In the genomic region with DNA sequence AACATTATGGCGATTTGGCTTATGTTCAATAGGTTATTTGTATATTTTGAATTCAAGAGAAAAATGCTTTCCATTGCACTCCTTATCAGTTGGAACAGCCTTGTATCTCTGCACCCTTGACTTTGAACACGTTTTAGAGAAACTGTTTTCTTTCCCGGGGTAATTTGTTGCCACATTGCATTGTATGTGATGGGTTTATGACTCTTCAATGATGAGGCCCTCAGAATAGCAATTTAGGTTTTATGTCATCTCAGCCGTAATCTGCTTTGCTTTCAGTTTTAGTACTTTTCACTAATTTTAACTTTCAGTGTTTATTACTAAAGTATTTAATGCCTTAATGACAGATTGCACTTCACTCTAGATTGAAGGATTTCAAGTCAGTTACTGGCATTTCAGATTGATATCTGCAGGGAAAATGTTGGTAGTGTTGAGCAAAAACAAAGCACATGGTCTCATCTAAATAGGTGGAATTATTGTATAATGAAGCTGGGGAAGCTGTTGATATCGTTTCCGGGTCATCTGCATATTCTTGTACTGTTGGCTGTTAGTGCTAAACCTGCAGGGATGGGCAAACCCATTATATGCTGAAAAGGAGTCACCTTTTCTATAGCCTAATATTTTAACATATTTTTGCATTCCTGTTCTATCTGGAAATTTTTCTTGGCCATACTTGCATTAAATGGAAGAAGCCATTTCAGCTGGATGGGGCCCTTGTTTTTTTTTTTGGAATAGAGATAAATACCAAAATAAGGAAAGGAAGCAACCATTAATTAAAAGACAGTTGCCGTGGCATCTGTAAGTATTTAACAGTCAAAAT, we compare ENCODE assay signal across 7 cellular contexts. TPM values are rescaled to one million over a fixed set of nuclear protein-coding genes. Genes with fewer than 3 reads are reported as not detected.
DNase-seq lines count a peak whose midpoint lies in the region; ATAC-seq and TF ChIP-seq lines count a peak whose summit lies in the region.

No MANE protein-coding gene starts in this region.

- peak overlapping the region; percentile 82 for H3K4me2 ChIP-seq in OCI-LY3 (ENCODE audit: low read length)
- H3K4me2 ChIP-seq in neuronal stem cell (ENCODE audit: insufficient read depth, low read length, poor library complexity, severe bottlenecking), result peak overlapping the region; percentile 48

- H2AFZ ChIP-seq in OCI-LY3 (ENCODE audit: low read depth, low read length) (no peak overlapping the region), neuronal stem cell (ENCODE audit: low read length) (no peak overlapping the region)

- H3K4me1 ChIP-seq in OCI-LY3 (ENCODE audit: low read length), result peaks cover 19% of the 10 kb centered on the region
- H3K4me1 ChIP-seq in ectodermal cell (ENCODE audit: control insufficient read depth, insufficient read depth, low read length), result no peaks in the 10 kb centered on the region
- H3K4me1 ChIP-seq in neuronal stem cell (ENCODE audit: control insufficient read depth in 2 of 2, insufficient read depth in 1 of 2, low read depth in 1 of 2, low read length in 2 of 2), result peaks cover 2 to 11% of the 10 kb centered on the region in 2 donors

- H4K91ac ChIP-seq in neuronal stem cell (ENCODE audit: low read depth, low read length, poor library complexity), result no peak overlapping the region

- peaks cover 66% of the 10 kb centered on the region for H4K20me1 ChIP-seq in OCI-LY3 (ENCODE audit: insufficient read depth, low read length)

- no peak overlapping the region for H2BK5ac ChIP-seq in neuronal stem cell (ENCODE audit: low read length)

- TF ChIP-seq CTCF in GM13977 (IDR thresholded peaks at IDR 0.05; ENCODE audit: extremely low read depth, insufficient read depth, missing control alignments) (no peak), OCI-LY3 (IDR thresholded peaks at IDR 0.05; ENCODE audit: low read depth, low read length) (no peak)

- H3K9me3 ChIP-seq in OCI-LY3 (ENCODE audit: insufficient read depth, low read length), result no peaks in the 10 kb centered on the region
- H3K9me3 ChIP-seq in ectodermal cell (ENCODE audit: control insufficient read depth, low read length), result no peaks in the 10 kb centered on the region
- H3K9me3 ChIP-seq in neuronal stem cell (replicated peaks in 1 of 2; ENCODE audit: control insufficient read depth in 2 of 2, insufficient read depth in 1 of 2, low read depth in 1 of 2, low read length in 2 of 2), result no peaks in the 10 kb centered on the region

- ATAC-seq in GM18870 (IDR thresholded peaks at IDR 0.05; ENCODE audit: unreplicated experiment) (no peak), HG03520 (IDR thresholded peaks at IDR 0.05; ENCODE audit: unreplicated experiment) (no peak), HG02571 (IDR thresholded peaks at IDR 0.05; ENCODE audit: unreplicated experiment) (no peak)

- no peak overlapping the region for H3K18ac ChIP-seq in neuronal stem cell (ENCODE audit: low read length)

- 35 to 47% methylated on average over 5 to 7 of the region's 7 CpGs for WGBS in ectodermal cell, 2 experiments
- WGBS in neuronal stem cell (ENCODE audit: extremely low coverage in 2 of 2, insufficient read length in 2 of 2, insufficient replicate concordance in 1 of 2), 2 donors, result no CpG with 5 or more reads among the region's 7 CpGs

- no peak overlapping the region for H2AK5ac ChIP-seq in neuronal stem cell (ENCODE audit: low read depth, low read length)

- H3K4me3 ChIP-seq in OCI-LY3 (ENCODE audit: low read length), result peak overlapping the region; percentile 89
- H3K4me3 ChIP-seq in ectodermal cell (ENCODE audit: insufficient read depth, low read depth, low read length), result peak overlapping the region; percentile 76
- peak overlapping the region in 1 of 2 donors; percentile 98 for H3K4me3 ChIP-seq in neuronal stem cell (ENCODE audit: low read length in 2 of 2)

- peak; percentile 61 for DNase-seq in GM13977 (ENCODE audit: low spot score)
- no peak for DNase-seq in neuronal stem cell (ENCODE audit: low spot score)

- H3K27me3 ChIP-seq in OCI-LY3 (ENCODE audit: low read depth, low read length) (no peaks in the 10 kb centered on the region), ectodermal cell (ENCODE audit: control insufficient read depth, insufficient read depth, low read length, poor library complexity, severe bottlenecking) (no peaks in the 10 kb centered on the region), neuronal stem cell (ENCODE audit: control insufficient read depth in 3 of 3, insufficient read depth in 3 of 3, low read depth in 1 of 3, low read length in 3 of 3) (no peaks in the 10 kb centered on the region)

- H2BK120ac ChIP-seq in neuronal stem cell (ENCODE audit: low read depth, low read length), result no peak overlapping the region

- no peak overlapping the region for H2BK12ac ChIP-seq in neuronal stem cell (ENCODE audit: low read length)

- H2BK15ac ChIP-seq in neuronal stem cell (ENCODE audit: low read length), result no peak overlapping the region

- H3K9ac ChIP-seq in OCI-LY3 (ENCODE audit: low read length) (peak overlapping the region; percentile 91), neuronal stem cell (ENCODE audit: low read depth, low read length, poor library complexity) (no peak overlapping the region)

- H3K36me3 ChIP-seq in OCI-LY3 (replicated peaks; ENCODE audit: low read depth, low read length), result peaks cover 21% of the 10 kb centered on the region
- no peaks in the 10 kb centered on the region for H3K36me3 ChIP-seq in ectodermal cell (ENCODE audit: control insufficient read depth, insufficient read depth, low read length)
- peaks cover 0 to 44% of the 10 kb centered on the region in 2 donors for H3K36me3 ChIP-seq in neuronal stem cell (replicated peaks in 1 of 2; ENCODE audit: control insufficient read depth in 2 of 2, insufficient read depth in 2 of 2, low read length in 2 of 2)

- peaks cover 74% of the 10 kb centered on the region for H3K79me2 ChIP-seq in OCI-LY3 (ENCODE audit: low read length)

- in situ Hi-C loops in GM13977 (cut with MboI; ENCODE audit: low pct_unique_long_range_greater_than_20kb, low sequenced_read_pairs, unreplicated experiment), result no loop called here

- H3K79me1 ChIP-seq in neuronal stem cell (ENCODE audit: low read depth, low read length), result no peaks in the 10 kb centered on the region

- H3K23ac ChIP-seq in neuronal stem cell (ENCODE audit: low read depth, low read length, poor library complexity), result no peak overlapping the region

- H3K27ac ChIP-seq in OCI-LY3 (ENCODE audit: low read length) (peak overlapping the region; percentile 86; the same call in 1 of the 2 replicates), ectodermal cell (ENCODE audit: insufficient read depth, low read depth, low read length, poor library complexity, severe bottlenecking) (no peak overlapping the region), neuronal stem cell (replicated peaks; ENCODE audit: low read length) (no peak overlapping the region)

- no peak overlapping the region for H3K4ac ChIP-seq in neuronal stem cell (ENCODE audit: low read length)

- no peak overlapping the region for H3K14ac ChIP-seq in neuronal stem cell (ENCODE audit: low read length)

- H4K8ac ChIP-seq in neuronal stem cell (ENCODE audit: low read depth, low read length), result no peak overlapping the region

RNA-seq across cellular contexts. Expression of a gene that starts 2.0 kb away (rescaled TPM):
- polyA plus RNA-seq in ectodermal cell (2013, experiment 1 of 4), result 340 TPM
- polyA plus RNA-seq in ectodermal cell (2013, experiment 2 of 4), result 365 TPM
- 276 TPM for polyA plus RNA-seq in ectodermal cell (2013, experiment 3 of 4)
- 347 TPM for polyA plus RNA-seq in ectodermal cell (2013, experiment 4 of 4)
- polyA plus RNA-seq in neuronal stem cell (2013, experiment 1 of 2), result 430 TPM
- 437 TPM for polyA plus RNA-seq in neuronal stem cell (2013, experiment 2 of 2)

RNA-seq across cellular contexts. Expression of a gene that starts 13.7 kb away (rescaled TPM):
- polyA plus RNA-seq in ectodermal cell (2013, experiment 1 of 4), result 57.5 TPM
- 59.3 TPM for polyA plus RNA-seq in ectodermal cell (2013, experiment 2 of 4)
- 41.8 TPM for polyA plus RNA-seq in ectodermal cell (2013, experiment 3 of 4)
- polyA plus RNA-seq in ectodermal cell (2013, experiment 4 of 4), result 46.9 TPM
- 45.4 TPM for polyA plus RNA-seq in neuronal stem cell (2013, experiment 1 of 2)
- polyA plus RNA-seq in neuronal stem cell (2013, experiment 2 of 2), result 45.9 TPM

RNA-seq across cellular contexts. Expression of a gene that starts 45.9 kb away (rescaled TPM):
- polyA plus RNA-seq in ectodermal cell (2013, experiment 1 of 4), result not detected
- not detected for polyA plus RNA-seq in ectodermal cell (2013, experiment 2 of 4)
- polyA plus RNA-seq in ectodermal cell (2013, experiment 3 of 4), result not detected
- polyA plus RNA-seq in ectodermal cell (2013, experiment 4 of 4), result not detected
- not detected for polyA plus RNA-seq in neuronal stem cell (2013, experiment 1 of 2)
- not detected for polyA plus RNA-seq in neuronal stem cell (2013, experiment 2 of 2)
